Comparison of ENCODE assay signal across 16 cellular contexts in the genomic region with DNA sequence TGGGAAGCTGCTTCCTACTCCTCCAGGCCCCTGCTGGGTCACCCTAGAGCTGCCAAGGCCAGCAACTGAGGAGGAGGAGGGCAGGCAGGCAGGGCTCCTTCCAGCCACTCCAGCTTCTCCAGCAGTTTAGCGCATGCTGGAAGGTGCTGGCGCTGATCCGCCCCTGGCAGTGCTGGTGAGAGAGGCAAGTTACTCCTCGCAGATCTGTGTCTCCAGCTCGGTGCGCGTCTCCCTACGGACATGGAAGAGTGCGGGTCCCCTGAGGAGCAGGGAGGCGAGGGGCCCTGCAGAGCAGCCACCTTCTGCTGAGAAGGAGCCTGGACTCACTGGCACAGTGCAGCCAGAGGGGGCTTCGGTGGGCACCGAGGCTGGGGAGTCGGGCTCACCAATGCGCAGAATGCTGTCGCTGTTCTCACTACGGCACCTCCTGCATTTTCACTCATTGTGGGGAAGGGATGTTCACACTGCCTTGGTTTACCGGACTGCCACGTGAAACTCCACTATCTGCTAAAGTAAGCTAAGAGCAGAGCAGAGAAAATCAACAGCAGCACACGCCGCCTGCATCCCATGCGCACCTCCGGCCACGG.
DNase-seq lines count a peak whose midpoint lies in the region; ATAC-seq and TF ChIP-seq lines count a peak whose summit lies in the region.
"Had no signal": no experiment of that assay in that cellular context is flagged by ENCODE, and none has a peak within 500 bp of the region (broad histone marks: within the 10 kb centered on the region; RNA-seq: fewer than 3 reads in every experiment).

No MANE protein-coding gene starts in this region.

- in situ Hi-C loops in brain microvascular endothelial cell (cut with HindIII; ENCODE audit: low pct_ligation_motif_present, low sequenced_read_pairs), result no loop called here

- no peak for TF ChIP-seq POLR2A in testis (IDR thresholded peaks at IDR 0.05)

- peaks cover 56% of the 10 kb centered on the region for H3K36me3 Mint-ChIP-seq in activated T-cell treated with anti-CD3 and anti-CD28 coated beads, Interleukin-2, amount 50 U/mL, for 24 hours (ENCODE audit: low read depth)
- peaks cover 14% of the 10 kb centered on the region for H3K36me3 Mint-ChIP-seq in activated T-cell treated with anti-CD3 and anti-CD28 coated beads, Interleukin-2, amount 50 U/mL, for 4 hours (ENCODE audit: insufficient read depth)

- H3K9me3 Mint-ChIP-seq in activated T-cell treated with anti-CD3 and anti-CD28 coated beads, Interleukin-2, amount 50 U/mL, for 24 hours, result no peaks in the 10 kb centered on the region
- H3K9me3 Mint-ChIP-seq in activated T-cell treated with anti-CD3 and anti-CD28 coated beads, Interleukin-2, amount 50 U/mL, for 4 hours, result peaks cover 4% of the 10 kb centered on the region
- H3K9me3 Mint-ChIP-seq: CD4-positive, CD25-positive, alpha-beta regulatory T cell had no signal

- H3K27ac ChIP-seq in coronary artery (no peak overlapping the region), testis (peak overlapping the region; percentile 41 to 66), brain microvascular endothelial cell (no peak overlapping the region)

- 90 to 97% methylated on average over 7 to 23 of the region's 23 CpGs for whole genome bisulfite sequencing in testis, 2 donors

- H3K4me1 Mint-ChIP-seq in activated T-cell treated with anti-CD3 and anti-CD28 coated beads, Interleukin-2, amount 50 U/mL, for 24 hours (ENCODE audit: low read depth), result peaks cover 17% of the 10 kb centered on the region
- H3K4me1 Mint-ChIP-seq in activated T-cell treated with anti-CD3 and anti-CD28 coated beads, Interleukin-2, amount 50 U/mL, for 4 hours (ENCODE audit: low read depth), result peaks cover 4% of the 10 kb centered on the region

- no peaks in the 10 kb centered on the region for H3K27me3 Mint-ChIP-seq in activated T-cell treated with anti-CD3 and anti-CD28 coated beads, Interleukin-2, amount 50 U/mL, for 24 hours
- H3K27me3 Mint-ChIP-seq in activated T-cell treated with anti-CD3 and anti-CD28 coated beads, Interleukin-2, amount 50 U/mL, for 4 hours (ENCODE audit: low read depth), result no peaks in the 10 kb centered on the region
- H3K27me3 Mint-ChIP-seq: CD4-positive, CD25-positive, alpha-beta regulatory T cell had no signal

- no peak overlapping the region for H3K4me3 Mint-ChIP-seq in activated T-cell treated with anti-CD3 and anti-CD28 coated beads, Interleukin-2, amount 50 U/mL, for 24 hours
- no peak overlapping the region for H3K4me3 Mint-ChIP-seq in activated T-cell treated with anti-CD3 and anti-CD28 coated beads, Interleukin-2, amount 50 U/mL, for 4 hours
- H3K4me3 Mint-ChIP-seq: CD4-positive, CD25-positive, alpha-beta regulatory T cell had no signal

- H3K27me3 ChIP-seq in testis (no peaks in the 10 kb centered on the region), brain microvascular endothelial cell (replicated peaks) (no peaks in the 10 kb centered on the region)

- no peaks in the 10 kb centered on the region for H3K9me3 ChIP-seq in testis

- intact Hi-C loops in testis (cut with DNase I; ENCODE audit: low total_unique reads), result no loop called here

- peak; percentile 16 for DNase-seq in activated T-cell treated with anti-CD3 and anti-CD28 coated beads, Interleukin-2, amount 50 U/mL, for 24 hours
- DNase-seq in activated T-cell treated with anti-CD3 and anti-CD28 coated beads, Interleukin-2, amount 50 U/mL, for 4 hours, result no peak
- DNase-seq in coronary artery (ENCODE audit: low spot score) (peak; percentile 57), omental fat pad (ENCODE audit: low spot score) (peak; percentile 20), testis (peak; percentile 77), RKO (ENCODE audit: low spot score) (no peak), brain microvascular endothelial cell (no peak)
- DNase-seq: activated CD4-positive, alpha-beta T cell treated with anti-CD3 and anti-CD28 coated beads, Interleukin-2, amount 50 U/mL, for 4 hours; CD4-positive, CD25-positive, alpha-beta regulatory T cell; dermis blood vessel endothelial cell; DMS79; kidney glomerular epithelial cell; NCI-H1694 treated with DMSO at 0.1 percent for 48 hours; NCI-H524 treated with DMSO at 0.1 percent for 48 hours had no signal

- H3K4me3 ChIP-seq in coronary artery, result no peak overlapping the region
- no peak overlapping the region for H3K4me3 ChIP-seq in testis
- no peak overlapping the region for H3K4me3 ChIP-seq in brain microvascular endothelial cell (ENCODE audit: low read depth, low read length)

- H3K27ac Mint-ChIP-seq in activated T-cell treated with anti-CD3 and anti-CD28 coated beads, Interleukin-2, amount 50 U/mL, for 24 hours, result no peak overlapping the region

- TF ChIP-seq CTCF in coronary artery (IDR thresholded peaks at IDR 0.05), result no peak
- no peak for TF ChIP-seq CTCF in omental fat pad (IDR thresholded peaks at IDR 0.05)
- TF ChIP-seq CTCF in testis (IDR thresholded peaks at IDR 0.05), result no peak
- no peak for TF ChIP-seq CTCF in brain microvascular endothelial cell (IDR thresholded peaks at IDR 0.05; ENCODE audit: low read depth, low read length, missing control alignments)

- no peak for ATAC-seq in activated T-cell treated with anti-CD3 and anti-CD28 coated beads, Interleukin-2, amount 50 U/mL, for 4 hours
- ATAC-seq in omental fat pad (ENCODE audit: low FRiP score) (no peak), GM18498 (IDR thresholded peaks at IDR 0.05; ENCODE audit: unreplicated experiment) (no peak)
- ATAC-seq: esophagus mucosa had no signal

- H3K4me1 ChIP-seq in testis, result peaks cover 20% of the 10 kb centered on the region

- H3K36me3 ChIP-seq in testis (ENCODE audit: low read depth, missing control alignments), result no peaks in the 10 kb centered on the region
- H3K36me3 ChIP-seq in brain microvascular endothelial cell (replicated peaks), result no peaks in the 10 kb centered on the region

Comparison
In these comparisons a context has a peak if more than half of its experiments do, and no peak if none do; other contexts are left out.
1. DNase-seq: peak in activated T-cell treated with anti-CD3 and anti-CD28 coated beads, Interleukin-2, amount 50 U/mL, for 24 hours (single experiment), coronary artery (single experiment), omental fat pad (single experiment) and testis (single experiment); none in activated T-cell treated with anti-CD3 and anti-CD28 coated beads, Interleukin-2, amount 50 U/mL, for 4 hours (single experiment), RKO (single experiment) and brain microvascular endothelial cell (single experiment).
2. H3K27ac ChIP-seq: peak in testis (2 of 2); none in coronary artery (0 of 2) and brain microvascular endothelial cell (single experiment).